ENCODE assay signal across 12 cellular contexts in genomic region chr5:96509721-96510383, GRCh38.
DNase-seq lines count a peak whose midpoint lies in the region; ATAC-seq and TF ChIP-seq lines count a peak whose summit lies in the region.
"Had no signal": no experiment of that assay in that cellular context is flagged by ENCODE, and none has a peak within 500 bp of the region (broad histone marks: within the 10 kb centered on the region; RNA-seq: fewer than 3 reads in every experiment).

No MANE protein-coding gene starts in this region.

- no CpG with 5 or more reads among the region's 5 CpGs for WGBS in neuronal stem cell (ENCODE audit: extremely low coverage in 2 of 2, insufficient read length in 2 of 2, insufficient replicate concordance in 1 of 2), 2 donors

- H3K27ac ChIP-seq in neural progenitor cell (no peak overlapping the region), neuronal stem cell (replicated peaks; ENCODE audit: low read length) (no peak overlapping the region)

- no peaks in the 10 kb centered on the region for H3K79me1 ChIP-seq in neuronal stem cell (ENCODE audit: low read depth, low read length)

- no peak for TF ChIP-seq CTCF in neural progenitor cell (IDR thresholded peaks at IDR 0.05)

- no peak overlapping the region for H4K8ac ChIP-seq in neuronal stem cell (ENCODE audit: low read depth, low read length)

- no peak overlapping the region for H3K14ac ChIP-seq in neuronal stem cell (ENCODE audit: low read length)

- no peak overlapping the region for H2AK5ac ChIP-seq in neuronal stem cell (ENCODE audit: low read depth, low read length)

- no peaks in the 10 kb centered on the region for H3K79me2 ChIP-seq in neural progenitor cell (ENCODE audit: low read depth)

- H3K36me3 Mint-ChIP-seq in neural progenitor cell = no peaks in the 10 kb centered on the region

- H3K9me3 Mint-ChIP-seq in neural progenitor cell = no peaks in the 10 kb centered on the region
- H3K9me3 Mint-ChIP-seq: nephron progenitor cell had no signal

- H2AFZ ChIP-seq in neural progenitor cell (replicated peaks) (no peak overlapping the region), neuronal stem cell (ENCODE audit: low read length) (no peak overlapping the region)

- no peak overlapping the region for H2BK5ac ChIP-seq in neuronal stem cell (ENCODE audit: low read length)

- H3K4me1 ChIP-seq in neural progenitor cell = peaks cover 17% of the 10 kb centered on the region
- peaks cover 0 to 4% of the 10 kb centered on the region in 2 donors for H3K4me1 ChIP-seq in neuronal stem cell (ENCODE audit: control insufficient read depth in 2 of 2, insufficient read depth in 1 of 2, low read depth in 1 of 2, low read length in 2 of 2)

- no peak for ATAC-seq in GM21825 (IDR thresholded peaks at IDR 0.05; ENCODE audit: unreplicated experiment)
- ATAC-seq in GM19467 (IDR thresholded peaks at IDR 0.05; ENCODE audit: unreplicated experiment) = no peak

- H3K9ac ChIP-seq in neural progenitor cell = no peak overlapping the region
- H3K9ac ChIP-seq in neuronal stem cell (ENCODE audit: low read depth, low read length, poor library complexity) = no peak overlapping the region

- H3K4me3 ChIP-seq in neural progenitor cell (no peak overlapping the region), neuronal stem cell (ENCODE audit: low read length in 2 of 2) (no peak overlapping the region)

- H3K23ac ChIP-seq in neuronal stem cell (ENCODE audit: low read depth, low read length, poor library complexity) = no peak overlapping the region

- H3F3A ChIP-seq in neural progenitor cell (ENCODE audit: low read depth) = peaks cover 3% of the 10 kb centered on the region

- no peak overlapping the region for H4K91ac ChIP-seq in neuronal stem cell (ENCODE audit: low read depth, low read length, poor library complexity)

- no peak overlapping the region for H2BK120ac ChIP-seq in neuronal stem cell (ENCODE audit: low read depth, low read length)

- DNase-seq in Daoy (ENCODE audit: low read depth) (peak; percentile 42), NCI-H460 (ENCODE audit: extremely low read depth, low read depth) (peak; percentile 96), dermis blood vessel endothelial cell (peak; percentile 6), neural progenitor cell (ENCODE audit: low spot score) (no peak), NCI-H146 (lab: John Stamatoyannopoulos, UW) (no peak), neuronal stem cell (ENCODE audit: low spot score) (no peak)
- DNase-seq: activated T-cell treated with anti-CD3 and anti-CD28 coated beads, Interleukin-2, amount 50 U/mL, for 48 hours; cerebellar nuclear complex; NCI-H2171 treated with DMSO at 0.1 percent for 48 hours; nephron progenitor cell had no signal

- H3K18ac ChIP-seq in neuronal stem cell (ENCODE audit: low read length) = no peak overlapping the region

- no peaks in the 10 kb centered on the region for H4K20me1 ChIP-seq in neural progenitor cell (ENCODE audit: low read depth)

- H3K27me3 ChIP-seq in neural progenitor cell (no peaks in the 10 kb centered on the region), neuronal stem cell (ENCODE audit: control insufficient read depth in 3 of 3, insufficient read depth in 3 of 3, low read depth in 1 of 3, low read length in 3 of 3) (no peaks in the 10 kb centered on the region)

- H3K36me3 ChIP-seq in neural progenitor cell (no peaks in the 10 kb centered on the region), neuronal stem cell (replicated peaks in 1 of 2; ENCODE audit: control insufficient read depth in 2 of 2, insufficient read depth in 2 of 2, low read length in 2 of 2) (no peaks in the 10 kb centered on the region)

- H3K27ac Mint-ChIP-seq in neural progenitor cell = peak overlapping the region; percentile 90
- H3K27ac Mint-ChIP-seq: nephron progenitor cell had no signal

- no peak overlapping the region for H2BK15ac ChIP-seq in neuronal stem cell (ENCODE audit: low read length)

- no peak overlapping the region for H2BK12ac ChIP-seq in neuronal stem cell (ENCODE audit: low read length)

- H3K27me3 Mint-ChIP-seq in neural progenitor cell (ENCODE audit: insufficient read depth, low read depth) = no peaks in the 10 kb centered on the region

- no peak overlapping the region for H3K4me3 Mint-ChIP-seq in neural progenitor cell
- H3K4me3 Mint-ChIP-seq: nephron progenitor cell had no signal

- no peak overlapping the region for H3K4ac ChIP-seq in neuronal stem cell (ENCODE audit: low read length)

- H3K4me2 ChIP-seq in neural progenitor cell = no peak overlapping the region
- no peak overlapping the region for H3K4me2 ChIP-seq in neuronal stem cell (ENCODE audit: insufficient read depth, low read length, poor library complexity, severe bottlenecking)

- peaks cover 25% of the 10 kb centered on the region for H3K4me1 Mint-ChIP-seq in neural progenitor cell
- H3K4me1 Mint-ChIP-seq: nephron progenitor cell had no signal

- H3K9me3 ChIP-seq in neural progenitor cell (ENCODE audit: low read depth) (no peaks in the 10 kb centered on the region), neuronal stem cell (replicated peaks in 1 of 2; ENCODE audit: control insufficient read depth in 2 of 2, insufficient read depth in 1 of 2, low read depth in 1 of 2, low read length in 2 of 2) (no peaks in the 10 kb centered on the region)

Comparison
In these comparisons a context has a peak if more than half of its experiments do, and no peak if none do; other contexts are left out.
1. DNase-seq: peak in Daoy (single experiment), NCI-H460 (single experiment) and dermis blood vessel endothelial cell (single experiment); none in neural progenitor cell (single experiment), NCI-H146 (single experiment) and neuronal stem cell (single experiment).